11 cellular contexts compared by ENCODE assay signal in the genomic region with DNA sequence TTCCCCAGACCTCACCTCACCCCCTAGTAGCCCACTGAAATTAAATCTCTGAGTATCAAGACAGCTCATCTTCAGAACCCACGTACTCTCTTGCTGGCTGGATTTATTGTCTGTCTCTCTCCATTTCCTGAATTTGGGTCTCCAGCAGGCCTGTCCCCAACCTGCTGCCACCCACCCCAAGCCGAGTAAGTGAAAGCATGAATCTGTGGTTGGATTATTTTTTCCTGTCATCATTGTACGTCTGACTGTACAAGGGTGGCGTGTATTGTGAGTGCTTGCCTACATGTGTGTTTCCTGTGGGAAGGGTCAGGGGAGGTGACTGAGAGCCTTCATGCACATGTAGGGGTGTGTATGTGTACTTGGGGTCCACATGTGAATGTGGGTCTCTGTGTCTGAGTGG. TPM values are rescaled to one million over a fixed set of nuclear protein-coding genes. Genes with fewer than 3 reads are reported as not detected.
DNase-seq lines count a peak whose midpoint lies in the region; ATAC-seq lines count a peak whose summit lies in the region.
"Had no signal": no experiment of that assay in that cellular context is flagged by ENCODE, and none has a peak within 500 bp of the region (broad histone marks: within the 10 kb centered on the region; RNA-seq: fewer than 3 reads in every experiment).

No MANE protein-coding gene starts in this region.

- peaks cover 52% of the 10 kb centered on the region for H3K4me1 Mint-ChIP-seq in activated CD8-positive, alpha-beta T cell treated with anti-CD3 and anti-CD28 coated beads, Interleukin-2, amount 10 ng/mL, durations not matched to agents 7 days and 5 days (ENCODE audit: low read depth)
- H3K4me1 Mint-ChIP-seq in effector memory CD8-positive, alpha-beta T cell (ENCODE audit: low read depth in 2 of 2), result peaks cover 11 to 16% of the 10 kb centered on the region in 2 donors

- peak overlapping the region; percentile 88 for H3K27ac Mint-ChIP-seq in activated CD8-positive, alpha-beta T cell treated with anti-CD3 and anti-CD28 coated beads, Interleukin-2, amount 10 ng/mL, durations not matched to agents 7 days and 5 days
- peak overlapping the region; percentile 1 to 52 for H3K27ac Mint-ChIP-seq in effector memory CD8-positive, alpha-beta T cell
- H3K27ac Mint-ChIP-seq: HFFc6 had no signal

- no peaks in the 10 kb centered on the region for H3K9me3 Mint-ChIP-seq in activated CD8-positive, alpha-beta T cell treated with anti-CD3 and anti-CD28 coated beads, Interleukin-2, amount 10 ng/mL, durations not matched to agents 7 days and 5 days (ENCODE audit: insufficient read depth)
- H3K9me3 Mint-ChIP-seq in effector memory CD8-positive, alpha-beta T cell, result no peaks in the 10 kb centered on the region
- H3K9me3 Mint-ChIP-seq: HFFc6 had no signal

- POLR2A ChIA-PET in activated CD8-positive, alpha-beta T cell treated with anti-CD3 and anti-CD28 coated beads, Interleukin-2, amount 10 ng/mL, durations not matched to agents 7 days and 5 days (lab: Charles Lee), result interaction anchor here (0.6 to 2.3 kb wide), 8 partner anchors 8 to 209 kb away, joined by 3 to 8 read pairs (median 4); a partner anchor contains a TSS

- H3K27me3 ChIP-seq in H7 (ENCODE audit: control insufficient read depth, insufficient read depth, low read length), result no peaks in the 10 kb centered on the region

- no peak overlapping the region for H3K4me3 ChIP-seq in H7 (ENCODE audit: insufficient read depth, low read depth, low read length)
- H3K4me3 ChIP-seq: left ventricle myocardium inferior had no signal

- DNase-seq in activated CD8-positive, alpha-beta T cell treated with anti-CD3 and anti-CD28 coated beads, Interleukin-2, amount 10 ng/mL, durations not matched to agents 7 days and 5 days, result peak; percentile 74
- no peak for DNase-seq in effector memory CD8-positive, alpha-beta T cell
- DNase-seq in stimulated activated naive CD4-positive, alpha-beta T cell treated with Interleukin-2 at 50 U/mL for 16 hours (lab: John Stamatoyannopoulos, UW), result peak; percentile 71
- DNase-seq in NCI-H2171 (lab: John Stamatoyannopoulos, UW) (no peak), H7 (no peak)
- DNase-seq: HFFc6, left ventricle myocardium inferior, RPMI8226 had no signal

- H3K27me3 Mint-ChIP-seq in activated CD8-positive, alpha-beta T cell treated with anti-CD3 and anti-CD28 coated beads, Interleukin-2, amount 10 ng/mL, durations not matched to agents 7 days and 5 days (ENCODE audit: low read depth), result peaks cover 6% of the 10 kb centered on the region
- no peaks in the 10 kb centered on the region for H3K27me3 Mint-ChIP-seq in effector memory CD8-positive, alpha-beta T cell

- ATAC-seq in activated CD8-positive, alpha-beta T cell treated with anti-CD3 and anti-CD28 coated beads, Interleukin-2, amount 10 ng/mL, durations not matched to agents 7 days and 5 days, result peak; percentile 81
- peak; percentile 77 for ATAC-seq in effector memory CD8-positive, alpha-beta T cell (replicated peaks)
- no peak for ATAC-seq in HG02852 (IDR thresholded peaks at IDR 0.05; ENCODE audit: unreplicated experiment)

- H3K4me3 Mint-ChIP-seq in activated CD8-positive, alpha-beta T cell treated with anti-CD3 and anti-CD28 coated beads, Interleukin-2, amount 10 ng/mL, durations not matched to agents 7 days and 5 days, result peak overlapping the region; percentile 48
- peak overlapping the region in 1 of 2 donors; percentile 19 for H3K4me3 Mint-ChIP-seq in effector memory CD8-positive, alpha-beta T cell
- H3K4me3 Mint-ChIP-seq: HFFc6 had no signal

- no peaks in the 10 kb centered on the region for H3K9me3 ChIP-seq in KOPT-K1 (ENCODE audit: insufficient read depth, low read length, poor library complexity, severe bottlenecking)
- H3K9me3 ChIP-seq: left ventricle myocardium inferior had no signal

- peak overlapping the region; percentile 48 for H3K27ac ChIP-seq in KOPT-K1 (ENCODE audit: low read depth, low read length, poor library complexity, severe bottlenecking)
- H3K27ac ChIP-seq: left ventricle myocardium inferior had no signal

- H3K36me3 Mint-ChIP-seq in activated CD8-positive, alpha-beta T cell treated with anti-CD3 and anti-CD28 coated beads, Interleukin-2, amount 10 ng/mL, durations not matched to agents 7 days and 5 days (ENCODE audit: low read depth), result no peaks in the 10 kb centered on the region
- H3K36me3 Mint-ChIP-seq in effector memory CD8-positive, alpha-beta T cell (ENCODE audit: insufficient read depth), result peaks cover 2% of the 10 kb centered on the region

- H3K36me3 ChIP-seq in KOPT-K1 (ENCODE audit: insufficient read depth, low read length) (no peaks in the 10 kb centered on the region), H7 (replicated peaks; ENCODE audit: control insufficient read depth, insufficient read depth, low read length) (no peaks in the 10 kb centered on the region)
- H3K36me3 ChIP-seq: left ventricle myocardium inferior had no signal

- CTCF ChIA-PET in activated CD8-positive, alpha-beta T cell treated with anti-CD3 and anti-CD28 coated beads, Interleukin-2, amount 10 ng/mL, durations not matched to agents 7 days and 5 days (lab: Charles Lee), result interaction anchor here (0.8 to 1.6 kb wide), 9 partner anchors 34 to 314 kb away, joined by 3 to 16 read pairs (median 4); no protein-coding TSS in a partner anchor

RNA-seq across cellular contexts. Expression of a gene that starts 5.4 kb away (rescaled TPM):
- not detected for total RNA-seq in activated CD8-positive, alpha-beta T cell treated with anti-CD3 and anti-CD28 coated beads, Interleukin-2, amount 10 ng/mL, durations not matched to agents 7 days and 5 days
- not detected in 2 replicates for total RNA-seq in H7 (2014; rRNA removed; shearing (Covaris generic))
- total RNA-seq: astrocyte, HFFc6, left ventricle myocardium inferior had no signal

RNA-seq across cellular contexts. Expression of a gene that starts 7.7 kb away (rescaled TPM):
- 100 to 1,000 TPM; 170 to 174 TPM for total RNA-seq in activated CD8-positive, alpha-beta T cell treated with anti-CD3 and anti-CD28 coated beads, Interleukin-2, amount 10 ng/mL, durations not matched to agents 7 days and 5 days
- total RNA-seq in H7 (2014; rRNA removed; shearing (Covaris generic)), result 16.3 and 16.4 TPM in 2 replicates

RNA-seq across cellular contexts. Expression of a gene that starts 9.7 kb away (rescaled TPM):
- not detected for total RNA-seq in activated CD8-positive, alpha-beta T cell treated with anti-CD3 and anti-CD28 coated beads, Interleukin-2, amount 10 ng/mL, durations not matched to agents 7 days and 5 days
- total RNA-seq in H7 (2014; rRNA removed; shearing (Covaris generic)), result not detected in 2 replicates
- total RNA-seq: astrocyte, HFFc6, left ventricle myocardium inferior had no signal

RNA-seq across cellular contexts. Expression of a gene that starts 12.5 kb away (rescaled TPM):
- not detected for total RNA-seq in activated CD8-positive, alpha-beta T cell treated with anti-CD3 and anti-CD28 coated beads, Interleukin-2, amount 10 ng/mL, durations not matched to agents 7 days and 5 days
- not detected in 2 replicates for total RNA-seq in H7 (2014; rRNA removed; shearing (Covaris generic))
- total RNA-seq: astrocyte, HFFc6, left ventricle myocardium inferior had no signal

RNA-seq across cellular contexts. Expression of a gene that starts 17.4 kb away (rescaled TPM):
- total RNA-seq in activated CD8-positive, alpha-beta T cell treated with anti-CD3 and anti-CD28 coated beads, Interleukin-2, amount 10 ng/mL, durations not matched to agents 7 days and 5 days, result not detected
- total RNA-seq in H7 (2014; rRNA removed; shearing (Covaris generic)), result not detected in 2 replicates
- total RNA-seq: astrocyte, HFFc6, left ventricle myocardium inferior had no signal

Comparison
In these comparisons a context has a peak if more than half of its experiments do, and no peak if none do; other contexts are left out.
1. DNase-seq: peak in activated CD8-positive, alpha-beta T cell treated with anti-CD3 and anti-CD28 coated beads, Interleukin-2, amount 10 ng/mL, durations not matched to agents 7 days and 5 days (single experiment) and stimulated activated naive CD4-positive, alpha-beta T cell treated with Interleukin-2 at 50 U/mL for 16 hours (single experiment); none in effector memory CD8-positive, alpha-beta T cell (0 of 3), NCI-H2171 (single experiment) and H7 (single experiment).